In the genomic region with DNA sequence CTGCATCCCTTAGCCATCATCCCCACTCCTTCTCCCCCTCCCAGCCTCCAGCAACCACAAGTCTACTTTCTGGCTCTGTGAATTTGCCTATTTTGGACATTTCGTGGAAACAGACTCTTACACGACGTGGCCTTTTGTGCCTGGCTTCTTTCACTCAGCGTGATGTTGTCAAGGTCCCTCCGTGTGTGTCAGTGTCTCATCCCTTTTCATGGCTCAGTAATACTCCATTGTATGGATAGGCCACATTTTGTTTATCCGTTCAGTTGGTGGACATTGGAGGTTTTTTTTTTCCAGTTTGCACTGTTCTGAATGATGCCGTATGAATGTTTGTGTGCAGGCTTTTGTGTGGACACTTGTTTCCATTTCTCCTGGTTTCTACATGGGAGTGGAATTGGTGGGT, we compare ENCODE assay signal across 2 cellular contexts.
TF ChIP-seq lines count a peak whose summit lies in the region.

No MANE protein-coding gene starts in this region.

TF ChIP-seq in HepG2, 621 proteins besides CTCF, POLR2A, EP300 and RAD21:
- TF ChIP-seq ZNF543 (CRISPR knock-in tag; IDR thresholded peaks at IDR 0.05) = no peak
- TF ChIP-seq ZMYM3 (CRISPR knock-in tag; IDR thresholded peaks at IDR 0.05) = 0 out of 2 replicates have a peak, but pooled peaks have one; percentile 16
- no peak for TF ChIP-seq ZNF569 (CRISPR knock-in tag; IDR thresholded peaks at IDR 0.05; ENCODE audit: borderline replicate concordance)
- no peak for TF ChIP-seq NFIB (CRISPR knock-in tag; IDR thresholded peaks at IDR 0.05; ENCODE audit: borderline replicate concordance)
- TF ChIP-seq ADNP (CRISPR knock-in tag; IDR thresholded peaks at IDR 0.05) = no peak

TF ChIP-seq in H1, 55 proteins besides CTCF, POLR2A, EP300 and RAD21:
- TF ChIP-seq SUZ12 (IDR thresholded peaks at IDR 0.05; ENCODE audit: low read length) (no peak), CBX5 (IDR thresholded peaks at IDR 0.05; ENCODE audit: low read depth, low read length) (no peak), BRCA1 (IDR thresholded peaks at IDR 0.05; ENCODE audit: low read depth, low read length) (no peak), BCL11A (IDR thresholded peaks at IDR 0.05; ENCODE audit: low read depth in 2 of 2, low read length in 2 of 2) (no peak), SIRT6 (IDR thresholded peaks at IDR 0.05; ENCODE audit: low read length) (no peak), KDM5A (IDR thresholded peaks at IDR 0.05; ENCODE audit: low read length) (no peak), KDM1A (IDR thresholded peaks at IDR 0.05; ENCODE audit: borderline replicate concordance, low read length) (0 out of 2 replicates have a peak, but pooled peaks have one; percentile 21), SP1 (IDR thresholded peaks at IDR 0.05; ENCODE audit: low read depth, low read length) (no peak)
